8 cellular contexts compared by ENCODE assay signal in genomic region chr12:50765325-50765911, GRCh38. TPM values are rescaled to one million over a fixed set of nuclear protein-coding genes. Genes with fewer than 3 reads are reported as not detected.
A peak's percentile ranks its signal among the peaks of the same experiment; 100 is the strongest.
DNase-seq lines count a peak whose midpoint lies in the region; ATAC-seq and TF ChIP-seq lines count a peak whose summit lies in the region.

No MANE protein-coding gene starts in this region.

- peaks cover 8% of the 10 kb centered on the region for H3K36me3 Mint-ChIP-seq in activated naive CD8-positive, alpha-beta T cell treated with anti-CD3 and anti-CD28 coated beads, Interleukin-2, amount 10 ng/mL, durations not matched to agents 7 days and 5 days

- H3K4me1 ChIP-seq in heart right ventricle = peaks cover 4 to 55% (median 28%) of the 10 kb centered on the region in 9 donors

- intact Hi-C loops in heart right ventricle (cut with DNase I) = loop anchor here in 4 of 10 donors (2.0 to 10.0 kb wide), 4 partner anchors 57 to 222 kb away; no protein-coding TSS in a partner anchor

- H3K4me1 Mint-ChIP-seq in activated naive CD8-positive, alpha-beta T cell treated with anti-CD3 and anti-CD28 coated beads, Interleukin-2, amount 10 ng/mL, durations not matched to agents 7 days and 5 days = peaks cover 19% of the 10 kb centered on the region

- POLR2A ChIA-PET in activated naive CD8-positive, alpha-beta T cell treated with anti-CD3 and anti-CD28 coated beads, Interleukin-2, amount 10 ng/mL, durations not matched to agents 7 days and 5 days (lab: Charles Lee) = interaction anchor here (0.5 to 2.6 kb wide), 13 partner anchors 9 to 1265 kb away, joined by 3 to 21 read pairs (median 6); partner anchors contain the start of genes DAZAP2, DIP2B, SLC11A2 and SMAGP

- H3K4me3 Mint-ChIP-seq in activated naive CD8-positive, alpha-beta T cell treated with anti-CD3 and anti-CD28 coated beads, Interleukin-2, amount 10 ng/mL, durations not matched to agents 7 days and 5 days = peak overlapping the region; percentile 91

- no peaks in the 10 kb centered on the region for H3K9me3 ChIP-seq in heart right ventricle

- H3K36me3 ChIP-seq in heart right ventricle = peaks cover 0 to 6% (median 1%) of the 10 kb centered on the region in 9 donors

- peak overlapping the region in 9 of 10 donors; percentile 47 to 99 (median 97) for H3K27ac ChIP-seq in heart right ventricle

- no peaks in the 10 kb centered on the region for H3K27me3 ChIP-seq in heart right ventricle

- no peaks in the 10 kb centered on the region for H3K9me3 Mint-ChIP-seq in activated naive CD8-positive, alpha-beta T cell treated with anti-CD3 and anti-CD28 coated beads, Interleukin-2, amount 10 ng/mL, durations not matched to agents 7 days and 5 days

- H3K27ac Mint-ChIP-seq in activated naive CD8-positive, alpha-beta T cell treated with anti-CD3 and anti-CD28 coated beads, Interleukin-2, amount 10 ng/mL, durations not matched to agents 7 days and 5 days = peak overlapping the region; percentile 94

- 22 to 25% methylated on average over 8 of the region's 8 CpGs for WGBS in heart right ventricle, 2 donors

- DNase-seq in NCI-H1417 (lab: John Stamatoyannopoulos, UW) (peak; percentile 31 to 73 (median 44)), NCI-H1417 treated with DMSO at 0.1 percent for 48 hours (lab: John Stamatoyannopoulos, UW) (no peak), HUDEP-2 (lab: John Stamatoyannopoulos, UW; ENCODE audit: unreplicated experiment in 76 of 76) (peak in 47 of 76 experiments; percentile 4 to 70 (median 28)), RPMI8226 (peak; percentile 56), heart right ventricle (peak in 1 of 2 donors; percentile 41), pons (ENCODE audit: low spot score) (peak; percentile 89)
- no peak for DNase-seq in activated naive CD8-positive, alpha-beta T cell treated with anti-CD3 and anti-CD28 coated beads, Interleukin-2, amount 10 ng/mL, durations not matched to agents 7 days and 5 days

- no peak for ATAC-seq in activated naive CD8-positive, alpha-beta T cell treated with anti-CD3 and anti-CD28 coated beads, Interleukin-2, amount 10 ng/mL, durations not matched to agents 7 days and 5 days (ENCODE audit: low read depth)
- ATAC-seq in heart right ventricle = peak in 4 of 8 donors; percentile 25 to 50 (median 44)
- ATAC-seq in HG03135 (IDR thresholded peaks at IDR 0.05; ENCODE audit: unreplicated experiment) = no peak

- H3K27me3 Mint-ChIP-seq in activated naive CD8-positive, alpha-beta T cell treated with anti-CD3 and anti-CD28 coated beads, Interleukin-2, amount 10 ng/mL, durations not matched to agents 7 days and 5 days = no peaks in the 10 kb centered on the region

- H3K4me3 ChIP-seq in heart right ventricle = peak overlapping the region; percentile 59 to 100 (median 98)

- peak in 8 of 9 donors; percentile 40 to 80 (median 68) for TF ChIP-seq CTCF in heart right ventricle (IDR thresholded peaks at IDR 0.05)

RNA-seq across cellular contexts. Expression of gene ATF1, which starts 1.5 kb away (rescaled TPM):
- total RNA-seq in activated naive CD8-positive, alpha-beta T cell treated with anti-CD3 and anti-CD28 coated beads, Interleukin-2, amount 10 ng/mL, durations not matched to agents 7 days and 5 days = 10 to 100 TPM; 36.4 to 39.1 TPM
- total RNA-seq in heart right ventricle = 10 to 100 TPM; 19.6 to 31.9 (median 24.3) TPM
- 1 to 10 TPM; 4.2 to 7.8 TPM for polyA plus RNA-seq in heart right ventricle

Comparison
In these comparisons a context has a peak if more than half of its experiments do, and no peak if none do; other contexts are left out.
1. DNase-seq: peak in NCI-H1417 (3 of 3), HUDEP-2 (47 of 76), RPMI8226 (single experiment) and pons (single experiment); none in NCI-H1417 treated with DMSO at 0.1 percent for 48 hours (single experiment) and activated naive CD8-positive, alpha-beta T cell treated with anti-CD3 and anti-CD28 coated beads, Interleukin-2, amount 10 ng/mL, durations not matched to agents 7 days and 5 days (single experiment).